Comparison of ENCODE assay signal across 29 cellular contexts in genomic region chr19:16207063-16207462, GRCh38. TPM values are rescaled to one million over a fixed set of nuclear protein-coding genes. Genes with fewer than 3 reads are reported as not detected.
A peak's percentile ranks its signal among the peaks of the same experiment; 100 is the strongest.
DNase-seq lines count a peak whose midpoint lies in the region; ATAC-seq and TF ChIP-seq lines count a peak whose summit lies in the region.
"Had no signal": no experiment of that assay in that cellular context is flagged by ENCODE, and none has a peak within 500 bp of the region (broad histone marks: within the 10 kb centered on the region; RNA-seq: fewer than 3 reads in every experiment).

No MANE protein-coding gene starts in this region.

- no peak overlapping the region for H3K27ac Mint-ChIP-seq in activated T-cell treated with anti-CD3 and anti-CD28 coated beads, Interleukin-2, amount 50 U/mL, for 72 hours
- peak overlapping the region; percentile 6 to 85 for H3K27ac Mint-ChIP-seq in T-cell
- peak overlapping the region; percentile 61 for H3K27ac Mint-ChIP-seq in chondrocyte (ENCODE audit: unreplicated experiment)
- H3K27ac Mint-ChIP-seq in stimulated activated naive B cell treated with anti-CD40 and anti-IgM and Interleukin-4, amounts not matched to agents 10 μg/mL and 1 μg/mL and 100 μg/mL, for 72 hours, result peak overlapping the region; percentile 42
- H3K27ac Mint-ChIP-seq: activated CD4-positive, alpha-beta memory T cell treated with anti-CD3 and anti-CD28 coated beads, Interleukin-2, amount 10 ng/mL, durations not matched to agents 7 days and 5 days had no signal

- POLR2A ChIA-PET in T-cell (lab: Charles Lee), result interaction anchor here in 1 of 2 donors (0.5 to 0.8 kb wide), 2 partner anchors 16 to 103 kb away, joined by 3 read pairs; no protein-coding TSS in a partner anchor

- H3K9me3 Mint-ChIP-seq in activated T-cell treated with anti-CD3 and anti-CD28 coated beads, Interleukin-2, amount 50 U/mL, for 72 hours, result no peaks in the 10 kb centered on the region
- H3K9me3 Mint-ChIP-seq in T-cell, result peaks cover 0 to 4% (median 0%) of the 10 kb centered on the region in 3 donors
- H3K9me3 Mint-ChIP-seq in chondrocyte (ENCODE audit: low read depth), result no peaks in the 10 kb centered on the region
- H3K9me3 Mint-ChIP-seq in stimulated activated naive B cell treated with anti-CD40 and anti-IgM and Interleukin-4, amounts not matched to agents 10 μg/mL and 1 μg/mL and 100 μg/mL, for 72 hours, result no peaks in the 10 kb centered on the region
- H3K9me3 Mint-ChIP-seq: activated T-cell treated with anti-CD3 and anti-CD28 coated beads, Interleukin-2, amount 50 U/mL, for 4 hours; IgD-negative memory B cell had no signal

- no peak for DNase-seq in activated T-cell treated with anti-CD3 and anti-CD28 coated beads, Interleukin-2, amount 50 U/mL, for 72 hours
- no peak for DNase-seq in activated T-cell treated with anti-CD3 and anti-CD28 coated beads, Interleukin-2, amount 50 U/mL, for 48 hours
- no peak for DNase-seq in T-cell
- DNase-seq in chondrocyte (ENCODE audit: low spot score), result peak; percentile 75
- DNase-seq in stimulated activated naive B cell treated with anti-CD40 and anti-IgM and Interleukin-4, amounts not matched to agents 10 μg/mL and 1 μg/mL and 100 μg/mL, for 72 hours, result no peak
- DNase-seq in stimulated activated naive CD4-positive, alpha-beta T cell treated with Interleukin-2 at 50 U/mL for 16 hours (lab: John Stamatoyannopoulos, UW), result no peak
- DNase-seq in OCI-M1 (lab: John Stamatoyannopoulos, UW), result no peak
- DNase-seq: activated CD4-positive, alpha-beta memory T cell treated with anti-CD3 and anti-CD28 coated beads, Interleukin-2, amount 10 ng/mL, durations not matched to agents 7 days and 5 days; activated CD4-positive, CD25-positive, alpha-beta regulatory T cell; activated T-cell treated with anti-CD3 and anti-CD28 coated beads, Interleukin-2, amount 50 U/mL, for 4 hours; BE2C; Calu3; EL; esophagus squamous epithelium; MG63; NCI-H1436 treated with DMSO at 0.1 percent for 48 hours; NCI-H510A; psoas muscle; stimulated activated CD4-positive, alpha-beta T cell treated with anti-CD3 and anti-CD28 coated beads, Interleukin-2, amount 100 ng/mL, for 24 hours; T-helper 9 cell; transverse colon had no signal

- peak overlapping the region; percentile 20 to 58 for H3K4me3 Mint-ChIP-seq in activated T-cell treated with anti-CD3 and anti-CD28 coated beads, Interleukin-2, amount 50 U/mL, for 72 hours
- H3K4me3 Mint-ChIP-seq in T-cell (peak overlapping the region in 2 of 3 donors; percentile 2 to 21), chondrocyte (ENCODE audit: unreplicated experiment) (no peak overlapping the region)
- no peak overlapping the region for H3K4me3 Mint-ChIP-seq in stimulated activated naive B cell treated with anti-CD40 and anti-IgM and Interleukin-4, amounts not matched to agents 10 μg/mL and 1 μg/mL and 100 μg/mL, for 72 hours
- H3K4me3 Mint-ChIP-seq: activated CD4-positive, alpha-beta memory T cell treated with anti-CD3 and anti-CD28 coated beads, Interleukin-2, amount 10 ng/mL, durations not matched to agents 7 days and 5 days; activated T-cell treated with anti-CD3 and anti-CD28 coated beads, Interleukin-2, amount 50 U/mL, for 4 hours; IgD-negative memory B cell had no signal

- CTCF ChIA-PET in T-cell (lab: Charles Lee), result no interaction called here

- TF ChIP-seq CTCF in chondrocyte (IDR thresholded peaks at IDR 0.05), result no peak

- H3K4me1 Mint-ChIP-seq in activated T-cell treated with anti-CD3 and anti-CD28 coated beads, Interleukin-2, amount 50 U/mL, for 72 hours (ENCODE audit: low read depth), result peaks cover 58% of the 10 kb centered on the region
- H3K4me1 Mint-ChIP-seq in T-cell (peaks cover 56 to 59% (median 59%) of the 10 kb centered on the region in 3 donors), chondrocyte (ENCODE audit: low read depth) (peaks cover 6% of the 10 kb centered on the region)
- peaks cover 23 to 28% of the 10 kb centered on the region in 2 donors for H3K4me1 Mint-ChIP-seq in stimulated activated naive B cell treated with anti-CD40 and anti-IgM and Interleukin-4, amounts not matched to agents 10 μg/mL and 1 μg/mL and 100 μg/mL, for 72 hours

- H3K27me3 Mint-ChIP-seq in activated T-cell treated with anti-CD3 and anti-CD28 coated beads, Interleukin-2, amount 50 U/mL, for 72 hours (ENCODE audit: low read depth), result no peaks in the 10 kb centered on the region
- H3K27me3 Mint-ChIP-seq in T-cell (no peaks in the 10 kb centered on the region), chondrocyte (ENCODE audit: low read depth) (no peaks in the 10 kb centered on the region)
- no peaks in the 10 kb centered on the region for H3K27me3 Mint-ChIP-seq in stimulated activated naive B cell treated with anti-CD40 and anti-IgM and Interleukin-4, amounts not matched to agents 10 μg/mL and 1 μg/mL and 100 μg/mL, for 72 hours
- H3K27me3 Mint-ChIP-seq: activated CD4-positive, alpha-beta memory T cell treated with anti-CD3 and anti-CD28 coated beads, Interleukin-2, amount 10 ng/mL, durations not matched to agents 7 days and 5 days; IgD-negative memory B cell had no signal

- H3K36me3 Mint-ChIP-seq in activated T-cell treated with anti-CD3 and anti-CD28 coated beads, Interleukin-2, amount 50 U/mL, for 72 hours (ENCODE audit: insufficient read depth in 2 of 2), result peaks cover 19 to 23% of the 10 kb centered on the region in 2 donors
- H3K36me3 Mint-ChIP-seq in T-cell, result peaks cover 51% of the 10 kb centered on the region
- H3K36me3 Mint-ChIP-seq in chondrocyte (ENCODE audit: low read depth), result peaks cover 45% of the 10 kb centered on the region
- H3K36me3 Mint-ChIP-seq in stimulated activated naive B cell treated with anti-CD40 and anti-IgM and Interleukin-4, amounts not matched to agents 10 μg/mL and 1 μg/mL and 100 μg/mL, for 72 hours, result peaks cover 62 to 86% of the 10 kb centered on the region in 2 donors

- no peak for ATAC-seq in activated T-cell treated with anti-CD3 and anti-CD28 coated beads, Interleukin-2, amount 50 U/mL, for 72 hours (replicated peaks in 1 of 2)
- ATAC-seq in T-cell (replicated peaks in 1 of 4) (no peak), GM18519 (IDR thresholded peaks at IDR 0.05; ENCODE audit: low FRiP score, unreplicated experiment) (no peak)
- no peak for ATAC-seq in stimulated activated naive B cell treated with anti-CD40 and anti-IgM and Interleukin-4, amounts not matched to agents 10 μg/mL and 1 μg/mL and 100 μg/mL, for 72 hours (replicated peaks)
- ATAC-seq: psoas muscle had no signal

RNA-seq across cellular contexts. Expression of gene AP1M1, which starts 9.4 kb away (rescaled TPM):
- 100 to 1,000 TPM; 112 TPM for total RNA-seq in activated T-cell treated with anti-CD3 and anti-CD28 coated beads, Interleukin-2, amount 50 U/mL, for 72 hours
- 100 to 1,000 TPM in 4 of 5 donors, 10 to 100 TPM in 1; 94.9 to 171 (median 133) TPM for total RNA-seq in T-cell
- 78.3 to 91.2 TPM (median 81.8 TPM) in 3 replicates for total RNA-seq in chondrocyte

RNA-seq across cellular contexts. Expression of gene FAM32A, which starts 21.9 kb away (rescaled TPM):
- 10 to 100 TPM; 47.0 to 49.5 TPM for total RNA-seq in activated T-cell treated with anti-CD3 and anti-CD28 coated beads, Interleukin-2, amount 50 U/mL, for 72 hours
- total RNA-seq in T-cell, result 10 to 100 TPM; 42.1 to 60.6 (median 53.3) TPM
- 64.9 to 72.4 TPM (median 68.6 TPM) in 3 replicates for total RNA-seq in chondrocyte

RNA-seq across cellular contexts. Expression of gene CIB3, which starts 33.7 kb away (rescaled TPM):
- not detected for total RNA-seq in activated T-cell treated with anti-CD3 and anti-CD28 coated beads, Interleukin-2, amount 50 U/mL, for 72 hours
- total RNA-seq in T-cell, result not detected
- total RNA-seq in chondrocyte, result not detected in 3 replicates
- total RNA-seq: A673; activated CD4-positive, alpha-beta memory T cell treated with anti-CD3 and anti-CD28 coated beads, Interleukin-2, amount 10 ng/mL, durations not matched to agents 7 days and 5 days; activated T-cell treated with anti-CD3 and anti-CD28 coated beads, Interleukin-2, amount 50 U/mL, for 4 hours; adrenal gland; Calu3; esophagus squamous epithelium; H4; liver; mucosa of gallbladder; psoas muscle; SJSA1; transverse colon had no signal

Comparison
In these comparisons a context has a peak if more than half of its experiments do, and no peak if none do; other contexts are left out.
1. H3K4me3 Mint-ChIP-seq: peak in activated T-cell treated with anti-CD3 and anti-CD28 coated beads, Interleukin-2, amount 50 U/mL, for 72 hours (2 of 2) and T-cell (2 of 3); none in chondrocyte (single experiment) and stimulated activated naive B cell treated with anti-CD40 and anti-IgM and Interleukin-4, amounts not matched to agents 10 μg/mL and 1 μg/mL and 100 μg/mL, for 72 hours (0 of 2).